ENCODE assay signal across 11 cellular contexts in the genomic region with DNA sequence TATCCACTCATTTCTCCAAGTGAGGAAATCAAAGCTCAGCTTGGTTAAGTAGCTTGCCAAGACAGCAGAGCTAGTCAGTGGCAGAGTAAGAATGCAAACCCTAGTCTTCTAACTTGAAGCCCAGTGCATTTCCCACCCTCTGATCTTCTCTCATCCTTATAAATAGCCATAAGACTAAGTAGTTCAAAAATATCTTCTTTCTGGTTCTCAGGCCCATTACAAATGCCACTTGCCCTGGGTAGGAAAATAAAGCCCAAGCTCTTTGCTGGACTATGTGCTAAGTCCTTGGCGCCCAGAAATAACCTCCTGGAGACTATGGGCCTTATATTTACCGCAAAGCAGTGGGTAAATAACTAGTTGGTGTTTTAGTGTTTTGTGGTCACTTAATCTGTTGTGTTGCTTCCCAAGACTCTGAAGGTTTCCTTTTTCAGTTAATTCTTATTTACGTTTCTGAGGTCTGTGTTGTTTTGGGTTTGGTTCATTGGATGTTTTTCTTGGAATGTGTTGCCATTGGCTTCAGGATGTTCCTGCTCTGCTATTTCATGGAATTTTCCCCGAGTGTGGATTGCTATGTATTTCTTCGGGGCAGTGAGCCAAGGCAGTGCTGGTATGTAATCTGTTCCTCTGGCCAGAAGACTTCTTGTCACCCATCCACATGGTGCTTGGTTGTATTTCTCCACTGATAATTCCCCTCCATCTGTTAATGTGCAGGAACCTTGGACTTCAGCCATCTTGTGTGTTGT.
DNase-seq lines count a peak whose midpoint lies in the region; ATAC-seq and TF ChIP-seq lines count a peak whose summit lies in the region.
"Had no signal": no experiment of that assay in that cellular context is flagged by ENCODE, and none has a peak within 500 bp of the region (broad histone marks: within the 10 kb centered on the region; RNA-seq: fewer than 3 reads in every experiment).

No MANE protein-coding gene starts in this region.

- no peak for DNase-seq in Panc1 (ENCODE audit: low read depth, low spot score)
- DNase-seq in esophagus squamous epithelium (lab: John Stamatoyannopoulos, UW): no peak
- peak; percentile 50 for DNase-seq in transverse colon
- DNase-seq in LoVo (ENCODE audit: low spot score): no peak
- DNase-seq: activated T-cell treated with anti-CD3 and anti-CD28 coated beads, Interleukin-2, amount 50 U/mL, for 4 hours; NCI-H69; stimulated activated naive CD8-positive, alpha-beta T cell treated with anti-CD3 and anti-CD28 coated beads, Interleukin-15, Interleukin-2, amounts not matched to agents 100 U/mL and 50 U/mL, for 24 hours had no signal

- TF ChIP-seq CTCF in Panc1 (IDR thresholded peaks at IDR 0.05): no peak
- no peak for TF ChIP-seq CTCF in esophagus squamous epithelium (IDR thresholded peaks at IDR 0.05)
- TF ChIP-seq CTCF in transverse colon (IDR thresholded peaks at IDR 0.05): no peak

- no peak overlapping the region for H3K4me3 ChIP-seq in Panc1 (ENCODE audit: low read depth in 2 of 2, low read length in 2 of 2)
- no peak overlapping the region for H3K4me3 ChIP-seq in esophagus squamous epithelium
- peak overlapping the region in 1 of 2 donors; percentile 3 for H3K4me3 ChIP-seq in muscle layer of colon (ENCODE audit: low read depth in 1 of 2, low read length in 2 of 2)
- H3K4me3 ChIP-seq in transverse colon: no peak overlapping the region

- POLR2A ChIA-PET in Panc1 (lab: Charles Lee): no interaction called here

- BruUV-seq in Panc1 (replicated peaks; lab: Mats Ljungman, UMichigan): no TSS peak

- ATAC-seq in Panc1 (0 out of 2 replicates have a peak, but pooled peaks have one; percentile 30), GM19455 (IDR thresholded peaks at IDR 0.05; ENCODE audit: unreplicated experiment) (no peak), GM21515 (IDR thresholded peaks at IDR 0.05; ENCODE audit: unreplicated experiment) (no peak), HG03439 (IDR thresholded peaks at IDR 0.05; ENCODE audit: unreplicated experiment) (no peak)
- ATAC-seq: activated T-cell treated with anti-CD3 and anti-CD28 coated beads, Interleukin-2, amount 50 U/mL, for 4 hours; stimulated activated naive CD8-positive, alpha-beta T cell treated with anti-CD3 and anti-CD28 coated beads, Interleukin-15, Interleukin-2, amounts not matched to agents 100 U/mL and 50 U/mL, for 24 hours had no signal

- H3K9ac ChIP-seq in muscle layer of colon (ENCODE audit: low read length): no peak overlapping the region

- no peaks in the 10 kb centered on the region for H3K27me3 ChIP-seq in Panc1 (ENCODE audit: control insufficient read depth, insufficient read depth, low read length)
- H3K27me3 ChIP-seq in esophagus squamous epithelium: no peaks in the 10 kb centered on the region
- no peaks in the 10 kb centered on the region for H3K27me3 ChIP-seq in muscle layer of colon (ENCODE audit: control insufficient read depth in 1 of 2, insufficient read depth in 2 of 2, low read length in 2 of 2)
- H3K27me3 ChIP-seq in transverse colon: no peaks in the 10 kb centered on the region

- 47 to 53% methylated on average over 5 of the region's 5 CpGs for WGBS in esophagus squamous epithelium, 2 donors
- 46 to 52% methylated on average over 3 to 5 of the region's 5 CpGs for WGBS in transverse colon (ENCODE audit: low coverage in 1 of 2), 2 donors

- in situ Hi-C loops in Panc1 (cut with HindIII; ENCODE audit: low pct_unique_long_range_greater_than_20kb, low sequenced_read_pairs) (no loop called here), transverse colon (cut with MboI; ENCODE audit: low pct_ligation_motif_present in 1 of 4, low pct_unique_long_range_greater_than_20kb in 1 of 4, low sequenced_read_pairs in 3 of 4) (loop anchor here in 1 of 4 donors (25.0 kb wide), 1 partner anchor 514 kb away; the partner anchor contains the start of gene PLPP3)

- no peak for TF ChIP-seq POLR2A in esophagus squamous epithelium (IDR thresholded peaks at IDR 0.05)
- no peak for TF ChIP-seq POLR2A in transverse colon (IDR thresholded peaks at IDR 0.05)

- CTCF ChIA-PET in Panc1 (lab: Charles Lee): no interaction called here

- H3K36me3 ChIP-seq in Panc1 (ENCODE audit: control insufficient read depth, insufficient read depth, low read length) (no peaks in the 10 kb centered on the region), esophagus squamous epithelium (no peaks in the 10 kb centered on the region), muscle layer of colon (ENCODE audit: insufficient read depth, low read length) (no peaks in the 10 kb centered on the region), transverse colon (no peaks in the 10 kb centered on the region)

- H3K9me3 ChIP-seq in Panc1 (ENCODE audit: control insufficient read depth, insufficient read depth, low read depth, low read length) (no peaks in the 10 kb centered on the region), esophagus squamous epithelium (no peaks in the 10 kb centered on the region), muscle layer of colon (ENCODE audit: low read length) (no peaks in the 10 kb centered on the region), transverse colon (no peaks in the 10 kb centered on the region)

- TF ChIP-seq EP300 in transverse colon (IDR thresholded peaks at IDR 0.05; ENCODE audit: low read depth): no peak

- intact Hi-C loops in Panc1 (cut with micrococcal nuclease; ENCODE audit: unreplicated experiment): no loop called here
- intact Hi-C loops in esophagus squamous epithelium (cut with DNase I): no loop called here
- intact Hi-C loops in transverse colon (cut with DNase I; ENCODE audit: low total_unique reads): no loop called here

- H3K27ac ChIP-seq in Panc1 (ENCODE audit: low read length) (no peak overlapping the region), esophagus squamous epithelium (peak overlapping the region in 3 of 4 donors; percentile 70 to 83 (median 74)), muscle layer of colon (ENCODE audit: low read depth, low read length) (peak overlapping the region; percentile 42), transverse colon (peak overlapping the region; percentile 40 to 63 (median 48))

- no peaks in the 10 kb centered on the region for H3K4me1 ChIP-seq in Panc1 (ENCODE audit: control insufficient read depth, insufficient read depth, low read length)
- peaks cover 3 to 15% (median 7%) of the 10 kb centered on the region in 3 donors for H3K4me1 ChIP-seq in esophagus squamous epithelium
- peaks cover 14% of the 10 kb centered on the region for H3K4me1 ChIP-seq in muscle layer of colon (ENCODE audit: insufficient read depth, low read length)
- peaks cover 0 to 3% (median 1%) of the 10 kb centered on the region in 4 donors for H3K4me1 ChIP-seq in transverse colon
